ENCODE assay signal across 8 cellular contexts in genomic region chrX:154397888-154398667, GRCh38. TPM values are rescaled to one million over a fixed set of nuclear protein-coding genes. Genes with fewer than 3 reads are reported as not detected.
DNase-seq lines count a peak whose midpoint lies in the region; ATAC-seq lines count a peak whose summit lies in the region.

RPL10 (plus strand) TSS chrX:154398377; CDS start chrX:154398520, 143 bp downstream.

- H3K4me3 ChIP-seq in SK-N-MC (peak within 1 kb of the TSS; percentile 94), neuron (ENCODE audit: low read length) (peak within 1 kb of the TSS; percentile 95)

- H3K36me3 Mint-ChIP-seq in activated naive CD4-positive, alpha-beta T cell treated with anti-CD3 and anti-CD28 coated beads for 36 hours (ENCODE audit: low read depth): peaks cover 26% of the 10 kb centered on the region

- CTCF ChIA-PET in activated naive CD4-positive, alpha-beta T cell treated with anti-CD3 and anti-CD28 coated beads for 36 hours (lab: Charles Lee): interaction anchor here (1.8 to 2.8 kb wide), 3 partner anchors 12 to 136 kb away, joined by 5 to 17 read pairs (median 8); partner anchors contain the start of genes DNASE1L1 and SLC10A3

- H2AFZ ChIP-seq in neuron (ENCODE audit: low read depth, low read length): no peak within 1 kb of the TSS

- H3K9me3 ChIP-seq in SK-N-MC (ENCODE audit: low read depth, low read length): no peaks in the 10 kb centered on the region
- no peaks in the 10 kb centered on the region for H3K9me3 ChIP-seq in neuron (ENCODE audit: low read length)

- H3K36me3 ChIP-seq in SK-N-MC (ENCODE audit: insufficient read depth, low read length): peaks cover 26% of the 10 kb centered on the region
- H3K36me3 ChIP-seq in neuron (ENCODE audit: insufficient read depth, low read length): peaks cover 21% of the 10 kb centered on the region

- peak within 1 kb of the TSS; percentile 98 for H3K27ac ChIP-seq in SK-N-MC

- DNase-seq in GM04504 (ENCODE audit: low read depth): peak; percentile 87
- peak; percentile 75 for DNase-seq in NCI-H1048 (lab: John Stamatoyannopoulos, UW)
- peak; percentile 72 for DNase-seq in SK-N-MC (ENCODE audit: low read depth, low spot score)
- peak; percentile 91 for DNase-seq in activated naive CD4-positive, alpha-beta T cell treated with anti-CD3 and anti-CD28 coated beads for 36 hours
- DNase-seq in foreskin melanocyte: peak; percentile 92
- DNase-seq in stromal cell of bone marrow (ENCODE audit: low read depth): peak; percentile 86

- peak within 1 kb of the TSS; percentile 100 for H3K27ac Mint-ChIP-seq in activated naive CD4-positive, alpha-beta T cell treated with anti-CD3 and anti-CD28 coated beads for 36 hours

- no peaks in the 10 kb centered on the region for H3K9me3 Mint-ChIP-seq in activated naive CD4-positive, alpha-beta T cell treated with anti-CD3 and anti-CD28 coated beads for 36 hours

- peak within 1 kb of the TSS; percentile 94 for H3K4me3 Mint-ChIP-seq in activated naive CD4-positive, alpha-beta T cell treated with anti-CD3 and anti-CD28 coated beads for 36 hours

- peaks cover 11% of the 10 kb centered on the region for H3K4me1 Mint-ChIP-seq in activated naive CD4-positive, alpha-beta T cell treated with anti-CD3 and anti-CD28 coated beads for 36 hours (ENCODE audit: low read depth)

- no peaks in the 10 kb centered on the region for H3K27me3 Mint-ChIP-seq in activated naive CD4-positive, alpha-beta T cell treated with anti-CD3 and anti-CD28 coated beads for 36 hours (ENCODE audit: low read depth)

- no peaks in the 10 kb centered on the region for H3K27me3 ChIP-seq in neuron (ENCODE audit: insufficient read depth, low read length)

- intact Hi-C loops in activated naive CD4-positive, alpha-beta T cell treated with anti-CD3 and anti-CD28 coated beads for 36 hours (cut with micrococcal nuclease): loop anchor here (1.0 to 5.0 kb wide), 9 partner anchors 13 to 471 kb away; partner anchors contain the start of genes ARHGAP4, ATP6AP1, FAM50A and LAGE3

- peaks cover 15% of the 10 kb centered on the region for H3K4me1 ChIP-seq in neuron (ENCODE audit: insufficient read depth, low read length)

- ATAC-seq in HG02571 (IDR thresholded peaks at IDR 0.05; ENCODE audit: unreplicated experiment): peak; percentile 70

- peak within 1 kb of the TSS; percentile 100 for H3K9ac ChIP-seq in SK-N-MC (ENCODE audit: insufficient read length)

RNA-seq across cellular contexts. Expression of gene RPL10, which starts in this region (rescaled TPM):
- total RNA-seq in activated naive CD4-positive, alpha-beta T cell treated with anti-CD3 and anti-CD28 coated beads for 36 hours: 1,000 to 10,000 TPM; 3,331 to 3,466 TPM

Comparison
In these comparisons a context has a peak if more than half of its experiments do, and no peak if none do; other contexts are left out.
1. Peak in every context shown above with its lines: DNase-seq, ATAC-seq, H3K4me3 ChIP-seq and H3K27ac ChIP-seq.